In genomic region chr22:32097018-32097417, GRCh38 we compare ENCODE assay signal across 32 cellular contexts. TPM values are rescaled to one million over a fixed set of nuclear protein-coding genes. Genes with fewer than 3 reads are reported as not detected.
"Had no signal": no experiment of that assay in that cellular context is flagged by ENCODE, and none has a peak within 500 bp of the region (broad histone marks: within the 10 kb centered on the region; RNA-seq: fewer than 3 reads in every experiment).

No MANE protein-coding gene starts in this region.

- H3K4me3 ChIP-seq: adrenal gland, body of pancreas, cardiac muscle cell, coronary artery, dorsolateral prefrontal cortex, gastrocnemius medialis had no signal

- DNase-seq: activated B cell treated with CpG ODN at 0.5 μM for 24 hours; activated CD4-positive, alpha-beta T cell treated with anti-CD3 and anti-CD28 coated beads for 48 hours; activated CD4-positive, alpha-beta T cell treated with anti-CD3 and anti-CD28 coated beads, Interleukin-2, amount 50 U/mL, for 1 hour; activated CD4-positive, alpha-beta T cell treated with anti-CD3 and anti-CD28 coated beads, Interleukin-2, amount 50 U/mL, for 48 hours; activated CD8-positive, alpha-beta memory T cell treated with anti-CD3 and anti-CD28 coated beads for 24 hours; activated CD8-positive, alpha-beta T cell treated with anti-CD3 and anti-CD28 coated beads for 36 hours; activated effector memory CD4-positive, alpha-beta T cell treated with Interleukin-2 at 50 U/mL for 16 hours; activated gamma-delta T cell treated with Interleukin-2 at 50 U/mL for 16 hours; activated naive CD4-positive, alpha-beta T cell treated with Interleukin-2 at 50 U/mL for 16 hours; activated naive CD8-positive, alpha-beta T cell treated with anti-CD3 and anti-CD28 coated beads for 36 hours; activated naive CD8-positive, alpha-beta T cell treated with anti-CD3 and anti-CD28 coated beads, Interleukin-2, amount 50 U/mL, for 24 hours; activated T-cell treated with anti-CD3 and anti-CD28 coated beads, Interleukin-2, amount 50 U/mL, for 4 hours; adrenal gland; amygdala; aorta; body of pancreas; dorsolateral prefrontal cortex; effector memory CD4-positive, alpha-beta T cell; endodermal cell; foreskin keratinocyte; gastrocnemius medialis; glutamatergic neuron; SW 1271; T-cell; T1000; WERI-Rb-1 had no signal

- H3K9me3 ChIP-seq: adrenal gland, body of pancreas, gastrocnemius medialis had no signal

- ATAC-seq: activated CD4-positive, CD25-positive, alpha-beta regulatory T cell treated with anti-CD3 and anti-CD28 coated beads, Interleukin-2, amount 50 U/mL, for 24 hours; activated CD8-positive, alpha-beta T cell treated with anti-CD3 and anti-CD28 coated beads for 36 hours; activated naive CD8-positive, alpha-beta T cell treated with anti-CD3 and anti-CD28 coated beads, Interleukin-2, amount 50 U/mL, for 24 hours; activated T-cell treated with anti-CD3 and anti-CD28 coated beads, Interleukin-2, amount 50 U/mL, for 4 hours; activated T-helper 17 cell treated with anti-CD3 and anti-CD28 coated beads, Interleukin-2, amount 50 U/mL, for 72 hours; body of pancreas; esophagus mucosa; foreskin keratinocyte; gastrocnemius medialis; T-cell had no signal

- H3K36me3 ChIP-seq: adrenal gland, cardiac muscle cell, gastrocnemius medialis, WERI-Rb-1 had no signal

- H3K27ac ChIP-seq: adrenal gland, body of pancreas, cardiac muscle cell, coronary artery, dorsolateral prefrontal cortex, foreskin keratinocyte, gastrocnemius medialis, WERI-Rb-1 had no signal

- H3K4me1 ChIP-seq: adrenal gland, body of pancreas, foreskin keratinocyte, gastrocnemius medialis had no signal

- H3K27me3 ChIP-seq: body of pancreas, gastrocnemius medialis had no signal

RNA-seq across cellular contexts. Expression of gene SLC5A1, which starts 54.0 kb away (rescaled TPM):
- total RNA-seq: activated B cell treated with CpG ODN at 0.5 μM for 24 hours; activated CD8-positive, alpha-beta T cell treated with anti-CD3 and anti-CD28 coated beads for 36 hours; activated naive CD8-positive, alpha-beta T cell treated with anti-CD3 and anti-CD28 coated beads for 36 hours; activated T-cell treated with anti-CD3 and anti-CD28 coated beads, Interleukin-2, amount 50 U/mL, for 4 hours; activated T-helper 17 cell treated with anti-CD3 and anti-CD28 coated beads, Interleukin-2, amount 50 U/mL, for 72 hours; aorta; endodermal cell; epithelial cell of proximal tubule; foreskin keratinocyte; T-cell had no signal
